ENCODE assay signal across 24 cellular contexts in the genomic region with DNA sequence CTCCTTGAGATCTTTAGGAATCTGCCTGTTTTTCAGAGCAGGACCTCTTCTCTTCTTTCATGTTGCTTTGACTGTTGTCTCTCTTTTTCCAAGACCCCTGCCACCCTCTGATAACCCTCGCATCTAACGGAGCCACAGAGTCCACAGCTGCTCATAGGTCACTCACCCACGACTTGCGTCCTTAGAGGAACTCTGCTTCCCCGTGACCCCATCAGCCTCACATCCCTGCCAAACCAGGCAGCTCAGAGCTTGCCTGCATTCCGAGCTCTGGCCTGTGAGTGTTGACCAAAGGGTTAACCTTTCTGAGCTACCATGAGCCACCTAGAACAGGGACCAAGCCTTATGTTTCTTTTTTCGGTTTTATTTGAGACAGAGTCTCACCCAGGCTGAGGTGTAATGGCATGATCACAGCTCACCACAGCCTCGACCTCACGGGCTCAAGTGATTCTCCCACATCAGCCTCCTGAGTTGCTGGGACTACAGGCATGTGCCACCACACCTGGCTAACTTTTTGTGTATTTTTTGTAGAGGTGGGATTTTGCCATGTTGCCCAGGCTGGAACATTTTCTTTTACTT.
"Had no signal": no experiment of that assay in that cellular context is flagged by ENCODE, and none has a peak within 500 bp of the region (broad histone marks: within the 10 kb centered on the region; RNA-seq: fewer than 3 reads in every experiment).

No MANE protein-coding gene starts in this region.

- H3K27ac Mint-ChIP-seq: activated CD4-positive, alpha-beta memory T cell treated with anti-CD3 and anti-CD28 coated beads for 36 hours; activated CD4-positive, alpha-beta T cell treated with anti-CD3 and anti-CD28 coated beads, Interleukin-2, amount 10 ng/mL, durations not matched to agents 7 days and 5 days; activated naive CD4-positive, alpha-beta T cell treated with anti-CD3 and anti-CD28 coated beads for 36 hours; activated naive CD8-positive, alpha-beta T cell; brain; T-helper 17 cell had no signal

- H3K36me3 Mint-ChIP-seq: activated CD4-positive, alpha-beta memory T cell treated with anti-CD3 and anti-CD28 coated beads for 36 hours; activated naive CD8-positive, alpha-beta T cell; brain had no signal

- H3K4me3 Mint-ChIP-seq: activated CD4-positive, alpha-beta memory T cell treated with anti-CD3 and anti-CD28 coated beads for 36 hours; activated CD4-positive, alpha-beta T cell treated with anti-CD3 and anti-CD28 coated beads, Interleukin-2, amount 10 ng/mL, durations not matched to agents 7 days and 5 days; activated naive CD4-positive, alpha-beta T cell treated with anti-CD3 and anti-CD28 coated beads for 36 hours; activated naive CD8-positive, alpha-beta T cell; activated T-cell treated with anti-CD3 and anti-CD28 coated beads, Interleukin-2, amount 50 U/mL, for 4 hours; brain; central memory CD8-positive, alpha-beta T cell; T-helper 17 cell had no signal

- H3K27me3 Mint-ChIP-seq: activated CD4-positive, alpha-beta memory T cell treated with anti-CD3 and anti-CD28 coated beads for 36 hours; activated naive CD8-positive, alpha-beta T cell had no signal

- H3K4me1 Mint-ChIP-seq: activated CD4-positive, alpha-beta T cell treated with anti-CD3 and anti-CD28 coated beads, Interleukin-2, amount 10 ng/mL, durations not matched to agents 7 days and 5 days; central memory CD8-positive, alpha-beta T cell had no signal

- ATAC-seq: activated T-cell treated with anti-CD3 and anti-CD28 coated beads, Interleukin-2, amount 50 U/mL, for 4 hours; T-helper 17 cell had no signal

- DNase-seq: activated CD4-positive, alpha-beta memory T cell treated with anti-CD3 and anti-CD28 coated beads for 36 hours; activated CD4-positive, alpha-beta T cell treated with anti-CD3 and anti-CD28 coated beads, Interleukin-2, amount 10 ng/mL, durations not matched to agents 7 days and 5 days; activated CD4-positive, CD25-positive, alpha-beta regulatory T cell; activated CD8-positive, alpha-beta memory T cell treated with anti-CD3 and anti-CD28 coated beads for 24 hours; activated gamma-delta T cell; activated naive CD4-positive, alpha-beta T cell treated with anti-CD3 and anti-CD28 coated beads for 36 hours; activated T-cell treated with anti-CD3 and anti-CD28 coated beads, Interleukin-2, amount 50 U/mL, for 4 hours; amygdala; NCI-H1092; NCI-H1417; NCI-H2029; NCI-H2107; NCI-H2171 treated with DMSO at 0.1 percent for 48 hours; NCI-H226; NCI-H526; NCI-H774; SIG-M5; T-helper 17 cell; T-helper 9 cell had no signal

- H3K9me3 Mint-ChIP-seq: activated CD4-positive, alpha-beta memory T cell treated with anti-CD3 and anti-CD28 coated beads for 36 hours; activated CD4-positive, alpha-beta T cell treated with anti-CD3 and anti-CD28 coated beads, Interleukin-2, amount 10 ng/mL, durations not matched to agents 7 days and 5 days; activated naive CD4-positive, alpha-beta T cell treated with anti-CD3 and anti-CD28 coated beads for 36 hours; activated T-cell treated with anti-CD3 and anti-CD28 coated beads, Interleukin-2, amount 50 U/mL, for 4 hours; brain; central memory CD8-positive, alpha-beta T cell had no signal

- FAIRE-seq: astrocyte, TTC549 had no signal
